ENCODE assay signal across 1 cellular context in genomic region chr6:151300267-151300930, GRCh38.
TF ChIP-seq lines count a peak whose summit lies in the region.

No MANE protein-coding gene starts in this region.

TF ChIP-seq in HEK293, 187 proteins besides CTCF, POLR2A, EP300 and RAD21 (continued from another document):
- TF ChIP-seq ZBTB6 (tag by site-specific recombination; IDR thresholded peaks at IDR 0.05) = no peak
- no peak for TF ChIP-seq ZNF37A (tag by site-specific recombination; IDR thresholded peaks at IDR 0.05)
- no peak for TF ChIP-seq ZNF791 (tag by site-specific recombination; IDR thresholded peaks at IDR 0.05)
